Comparison of ENCODE assay signal across 1 cellular context in genomic region chr1:232805269-232806070, GRCh38.
TF ChIP-seq lines count a peak whose summit lies in the region.

A gene with protein sequence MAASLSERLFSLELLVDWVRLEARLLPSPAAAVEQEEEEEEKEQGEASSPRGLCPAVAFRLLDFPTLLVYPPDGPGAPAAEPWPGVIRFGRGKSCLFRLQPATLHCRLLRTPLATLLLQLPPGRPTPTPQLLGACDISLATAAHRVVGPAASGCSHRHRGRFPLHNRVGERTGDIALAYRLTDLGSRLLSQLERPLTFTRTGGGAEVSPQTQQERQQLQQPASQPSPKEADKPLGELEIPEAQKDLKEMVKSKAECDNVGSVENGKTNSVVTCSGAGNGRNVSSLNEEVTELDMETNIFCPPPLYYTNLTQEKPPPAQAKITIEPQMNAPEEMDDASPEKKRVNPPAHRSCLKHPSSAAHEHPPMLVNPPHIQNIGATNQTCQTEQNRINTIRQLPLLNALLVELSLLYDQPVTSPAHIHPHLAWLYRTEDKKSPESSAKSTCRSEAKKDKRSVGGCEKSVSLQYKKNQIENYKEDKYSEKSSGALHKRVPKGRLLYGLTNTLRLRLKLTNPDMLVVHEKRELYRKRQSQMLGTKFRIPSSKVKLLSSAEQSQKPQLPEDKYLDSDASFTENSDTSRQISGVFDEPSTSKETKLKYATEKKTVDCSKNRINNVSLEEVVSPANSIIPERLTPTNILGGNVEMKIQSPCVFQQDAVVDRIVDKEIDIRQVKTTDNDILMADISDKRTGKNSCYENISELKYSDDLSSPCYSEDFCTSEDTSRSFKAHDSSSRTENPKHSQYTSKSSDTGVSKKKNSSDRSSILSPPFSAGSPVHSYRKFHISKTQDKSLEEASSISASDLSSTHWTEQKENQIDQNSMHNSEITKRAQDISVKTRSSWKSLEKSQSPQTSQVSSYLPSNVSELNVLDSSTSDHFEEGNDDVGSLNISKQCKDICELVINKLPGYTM (plus strand): TSS chr1:232805416. CDS start chr1:232805450, 34 bp downstream.

TF ChIP-seq in K562, 482 proteins besides CTCF, POLR2A, EP300 and RAD21 (continued from another document and continues in another):
- TF ChIP-seq ZNF449 (CRISPR knock-in tag; IDR thresholded peaks at IDR 0.05) (no peak), ELF2 (CRISPR knock-in tag; IDR thresholded peaks at IDR 0.05) (0 out of 2 replicates have a peak, but pooled peaks have one; percentile 60), MEF2A (IDR thresholded peaks at IDR 0.05; ENCODE audit: control insufficient read depth, low read depth, low read length) (no peak), ZKSCAN8 (CRISPR knock-in tag; IDR thresholded peaks at IDR 0.05) (no peak), ZC3H8 (IDR thresholded peaks at IDR 0.05) (no peak), ZNF263 (CRISPR knock-in tag; IDR thresholded peaks at IDR 0.05; ENCODE audit: borderline replicate concordance) (no peak; the same call in 1 of the 2 replicates), FOXA3 (CRISPR knock-in tag; conservative IDR thresholded peaks at IDR 0.05 in 1 of 2, IDR thresholded peaks at IDR 0.05 in 1 of 2) (no peak), RNF2 (IDR thresholded peaks at IDR 0.05) (no peak), XRCC4 (IDR thresholded peaks at IDR 0.05; ENCODE audit: extremely low read depth, insufficient read depth, insufficient read length) (no peak), ZNF589 (CRISPR knock-in tag; IDR thresholded peaks at IDR 0.05; ENCODE audit: low read depth) (no peak), CREB3L1 (IDR thresholded peaks at IDR 0.05; ENCODE audit: borderline replicate concordance, low read depth) (peak; percentile 94), THAP7 (CRISPR knock-in tag; IDR thresholded peaks at IDR 0.05) (no peak), NUFIP1 (IDR thresholded peaks at IDR 0.05; ENCODE audit: partially characterized antibody) (no peak), GATAD2A (IDR thresholded peaks at IDR 0.05) (no peak), TAF7 (tag; IDR thresholded peaks at IDR 0.05) (peak; percentile 77), CC2D1A (IDR thresholded peaks at IDR 0.05) (no peak), RBM17 (IDR thresholded peaks at IDR 0.05; ENCODE audit: borderline replicate concordance, low read depth, low read length) (no peak), ELK1 (CRISPR knock-in tag; IDR thresholded peaks at IDR 0.05) (no peak), ZNF76 (CRISPR knock-in tag; IDR thresholded peaks at IDR 0.05; ENCODE audit: borderline replicate concordance) (no peak), TFAM (CRISPR knock-in tag; conservative IDR thresholded peaks at IDR 0.05) (no peak)
- TF ChIP-seq, protein P1, sequence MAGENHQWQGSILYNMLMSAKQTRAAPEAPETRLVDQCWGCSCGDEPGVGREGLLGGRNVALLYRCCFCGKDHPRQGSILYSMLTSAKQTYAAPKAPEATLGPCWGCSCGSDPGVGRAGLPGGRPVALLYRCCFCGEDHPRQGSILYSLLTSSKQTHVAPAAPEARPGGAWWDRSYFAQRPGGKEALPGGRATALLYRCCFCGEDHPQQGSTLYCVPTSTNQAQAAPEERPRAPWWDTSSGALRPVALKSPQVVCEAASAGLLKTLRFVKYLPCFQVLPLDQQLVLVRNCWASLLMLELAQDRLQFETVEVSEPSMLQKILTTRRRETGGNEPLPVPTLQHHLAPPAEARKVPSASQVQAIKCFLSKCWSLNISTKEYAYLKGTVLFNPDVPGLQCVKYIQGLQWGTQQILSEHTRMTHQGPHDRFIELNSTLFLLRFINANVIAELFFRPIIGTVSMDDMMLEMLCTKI (IDR thresholded peaks at IDR 0.05; ENCODE audit: partially characterized antibody): no peak
- TF ChIP-seq, protein P2, sequence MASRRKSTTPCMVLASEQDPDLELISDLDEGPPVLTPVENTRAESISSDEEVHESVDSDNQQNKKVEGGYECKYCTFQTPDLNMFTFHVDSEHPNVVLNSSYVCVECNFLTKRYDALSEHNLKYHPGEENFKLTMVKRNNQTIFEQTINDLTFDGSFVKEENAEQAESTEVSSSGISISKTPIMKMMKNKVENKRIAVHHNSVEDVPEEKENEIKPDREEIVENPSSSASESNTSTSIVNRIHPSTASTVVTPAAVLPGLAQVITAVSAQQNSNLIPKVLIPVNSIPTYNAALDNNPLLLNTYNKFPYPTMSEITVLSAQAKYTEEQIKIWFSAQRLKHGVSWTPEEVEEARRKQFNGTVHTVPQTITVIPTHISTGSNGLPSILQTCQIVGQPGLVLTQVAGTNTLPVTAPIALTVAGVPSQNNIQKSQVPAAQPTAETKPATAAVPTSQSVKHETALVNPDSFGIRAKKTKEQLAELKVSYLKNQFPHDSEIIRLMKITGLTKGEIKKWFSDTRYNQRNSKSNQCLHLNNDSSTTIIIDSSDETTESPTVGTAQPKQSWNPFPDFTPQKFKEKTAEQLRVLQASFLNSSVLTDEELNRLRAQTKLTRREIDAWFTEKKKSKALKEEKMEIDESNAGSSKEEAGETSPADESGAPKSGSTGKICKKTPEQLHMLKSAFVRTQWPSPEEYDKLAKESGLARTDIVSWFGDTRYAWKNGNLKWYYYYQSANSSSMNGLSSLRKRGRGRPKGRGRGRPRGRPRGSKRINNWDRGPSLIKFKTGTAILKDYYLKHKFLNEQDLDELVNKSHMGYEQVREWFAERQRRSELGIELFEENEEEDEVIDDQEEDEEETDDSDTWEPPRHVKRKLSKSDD (conservative IDR thresholded peaks at IDR 0.05; ENCODE audit: low read length): peak; percentile 92
- TF ChIP-seq, protein P3, sequence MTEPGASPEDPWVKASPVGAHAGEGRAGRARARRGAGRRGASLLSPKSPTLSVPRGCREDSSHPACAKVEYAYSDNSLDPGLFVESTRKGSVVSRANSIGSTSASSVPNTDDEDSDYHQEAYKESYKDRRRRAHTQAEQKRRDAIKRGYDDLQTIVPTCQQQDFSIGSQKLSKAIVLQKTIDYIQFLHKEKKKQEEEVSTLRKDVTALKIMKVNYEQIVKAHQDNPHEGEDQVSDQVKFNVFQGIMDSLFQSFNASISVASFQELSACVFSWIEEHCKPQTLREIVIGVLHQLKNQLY (CRISPR knock-in tag; conservative IDR thresholded peaks at IDR 0.05): no peak
- TF ChIP-seq, protein P4, sequence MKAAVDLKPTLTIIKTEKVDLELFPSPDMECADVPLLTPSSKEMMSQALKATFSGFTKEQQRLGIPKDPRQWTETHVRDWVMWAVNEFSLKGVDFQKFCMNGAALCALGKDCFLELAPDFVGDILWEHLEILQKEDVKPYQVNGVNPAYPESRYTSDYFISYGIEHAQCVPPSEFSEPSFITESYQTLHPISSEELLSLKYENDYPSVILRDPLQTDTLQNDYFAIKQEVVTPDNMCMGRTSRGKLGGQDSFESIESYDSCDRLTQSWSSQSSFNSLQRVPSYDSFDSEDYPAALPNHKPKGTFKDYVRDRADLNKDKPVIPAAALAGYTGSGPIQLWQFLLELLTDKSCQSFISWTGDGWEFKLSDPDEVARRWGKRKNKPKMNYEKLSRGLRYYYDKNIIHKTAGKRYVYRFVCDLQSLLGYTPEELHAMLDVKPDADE (conservative IDR thresholded peaks at IDR 0.05; ENCODE audit: control insufficient read depth, low read depth, low read length): no peak
- TF ChIP-seq, protein P5, sequence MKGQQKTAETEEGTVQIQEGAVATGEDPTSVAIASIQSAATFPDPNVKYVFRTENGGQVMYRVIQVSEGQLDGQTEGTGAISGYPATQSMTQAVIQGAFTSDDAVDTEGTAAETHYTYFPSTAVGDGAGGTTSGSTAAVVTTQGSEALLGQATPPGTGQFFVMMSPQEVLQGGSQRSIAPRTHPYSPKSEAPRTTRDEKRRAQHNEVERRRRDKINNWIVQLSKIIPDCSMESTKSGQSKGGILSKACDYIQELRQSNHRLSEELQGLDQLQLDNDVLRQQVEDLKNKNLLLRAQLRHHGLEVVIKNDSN (CRISPR knock-in tag; IDR thresholded peaks at IDR 0.05): no peak
- TF ChIP-seq, protein P6, sequence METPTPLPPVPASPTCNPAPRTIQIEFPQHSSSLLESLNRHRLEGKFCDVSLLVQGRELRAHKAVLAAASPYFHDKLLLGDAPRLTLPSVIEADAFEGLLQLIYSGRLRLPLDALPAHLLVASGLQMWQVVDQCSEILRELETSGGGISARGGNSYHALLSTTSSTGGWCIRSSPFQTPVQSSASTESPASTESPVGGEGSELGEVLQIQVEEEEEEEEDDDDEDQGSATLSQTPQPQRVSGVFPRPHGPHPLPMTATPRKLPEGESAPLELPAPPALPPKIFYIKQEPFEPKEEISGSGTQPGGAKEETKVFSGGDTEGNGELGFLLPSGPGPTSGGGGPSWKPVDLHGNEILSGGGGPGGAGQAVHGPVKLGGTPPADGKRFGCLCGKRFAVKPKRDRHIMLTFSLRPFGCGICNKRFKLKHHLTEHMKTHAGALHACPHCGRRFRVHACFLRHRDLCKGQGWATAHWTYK (CRISPR knock-in tag; IDR thresholded peaks at IDR 0.05): 0 out of 2 replicates have a peak, but pooled peaks have one; percentile 22
- TF ChIP-seq, protein P7, sequence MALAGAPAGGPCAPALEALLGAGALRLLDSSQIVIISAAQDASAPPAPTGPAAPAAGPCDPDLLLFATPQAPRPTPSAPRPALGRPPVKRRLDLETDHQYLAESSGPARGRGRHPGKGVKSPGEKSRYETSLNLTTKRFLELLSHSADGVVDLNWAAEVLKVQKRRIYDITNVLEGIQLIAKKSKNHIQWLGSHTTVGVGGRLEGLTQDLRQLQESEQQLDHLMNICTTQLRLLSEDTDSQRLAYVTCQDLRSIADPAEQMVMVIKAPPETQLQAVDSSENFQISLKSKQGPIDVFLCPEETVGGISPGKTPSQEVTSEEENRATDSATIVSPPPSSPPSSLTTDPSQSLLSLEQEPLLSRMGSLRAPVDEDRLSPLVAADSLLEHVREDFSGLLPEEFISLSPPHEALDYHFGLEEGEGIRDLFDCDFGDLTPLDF (CRISPR knock-in tag; IDR thresholded peaks at IDR 0.05): no peak
- TF ChIP-seq, protein P8, sequence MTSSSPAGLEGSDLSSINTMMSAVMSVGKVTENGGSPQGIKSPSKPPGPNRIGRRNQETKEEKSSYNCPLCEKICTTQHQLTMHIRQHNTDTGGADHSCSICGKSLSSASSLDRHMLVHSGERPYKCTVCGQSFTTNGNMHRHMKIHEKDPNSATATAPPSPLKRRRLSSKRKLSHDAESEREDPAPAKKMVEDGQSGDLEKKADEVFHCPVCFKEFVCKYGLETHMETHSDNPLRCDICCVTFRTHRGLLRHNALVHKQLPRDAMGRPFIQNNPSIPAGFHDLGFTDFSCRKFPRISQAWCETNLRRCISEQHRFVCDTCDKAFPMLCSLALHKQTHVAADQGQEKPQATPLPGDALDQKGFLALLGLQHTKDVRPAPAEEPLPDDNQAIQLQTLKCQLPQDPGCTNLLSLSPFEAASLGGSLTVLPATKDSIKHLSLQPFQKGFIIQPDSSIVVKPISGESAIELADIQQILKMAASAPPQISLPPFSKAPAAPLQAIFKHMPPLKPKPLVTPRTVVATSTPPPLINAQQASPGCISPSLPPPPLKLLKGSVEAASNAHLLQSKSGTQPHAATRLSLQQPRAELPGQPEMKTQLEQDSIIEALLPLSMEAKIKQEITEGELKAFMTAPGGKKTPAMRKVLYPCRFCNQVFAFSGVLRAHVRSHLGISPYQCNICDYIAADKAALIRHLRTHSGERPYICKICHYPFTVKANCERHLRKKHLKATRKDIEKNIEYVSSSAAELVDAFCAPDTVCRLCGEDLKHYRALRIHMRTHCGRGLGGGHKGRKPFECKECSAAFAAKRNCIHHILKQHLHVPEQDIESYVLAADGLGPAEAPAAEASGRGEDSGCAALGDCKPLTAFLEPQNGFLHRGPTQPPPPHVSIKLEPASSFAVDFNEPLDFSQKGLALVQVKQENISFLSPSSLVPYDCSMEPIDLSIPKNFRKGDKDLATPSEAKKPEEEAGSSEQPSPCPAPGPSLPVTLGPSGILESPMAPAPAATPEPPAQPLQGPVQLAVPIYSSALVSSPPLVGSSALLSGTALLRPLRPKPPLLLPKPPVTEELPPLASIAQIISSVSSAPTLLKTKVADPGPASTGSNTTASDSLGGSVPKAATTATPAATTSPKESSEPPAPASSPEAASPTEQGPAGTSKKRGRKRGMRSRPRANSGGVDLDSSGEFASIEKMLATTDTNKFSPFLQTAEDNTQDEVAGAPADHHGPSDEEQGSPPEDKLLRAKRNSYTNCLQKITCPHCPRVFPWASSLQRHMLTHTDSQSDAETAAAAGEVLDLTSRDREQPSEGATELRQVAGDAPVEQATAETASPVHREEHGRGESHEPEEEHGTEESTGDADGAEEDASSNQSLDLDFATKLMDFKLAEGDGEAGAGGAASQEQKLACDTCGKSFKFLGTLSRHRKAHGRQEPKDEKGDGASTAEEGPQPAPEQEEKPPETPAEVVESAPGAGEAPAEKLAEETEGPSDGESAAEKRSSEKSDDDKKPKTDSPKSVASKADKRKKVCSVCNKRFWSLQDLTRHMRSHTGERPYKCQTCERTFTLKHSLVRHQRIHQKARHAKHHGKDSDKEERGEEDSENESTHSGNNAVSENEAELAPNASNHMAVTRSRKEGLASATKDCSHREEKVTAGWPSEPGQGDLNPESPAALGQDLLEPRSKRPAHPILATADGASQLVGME (CRISPR knock-in tag; IDR thresholded peaks at IDR 0.05): no peak
